In genomic region chr19:7500811-7501450, GRCh38 we compare ENCODE assay signal across 1 cellular context.
TF ChIP-seq lines count a peak whose summit lies in the region.

No MANE protein-coding gene starts in this region.

TF ChIP-seq in H1, 55 proteins besides CTCF, POLR2A, EP300 and RAD21:
- TF ChIP-seq SRF (IDR thresholded peaks at IDR 0.05; ENCODE audit: low read depth, low read length) = no peak
- TF ChIP-seq POLR2AphosphoS5 (IDR thresholded peaks at IDR 0.05; ENCODE audit: low read depth, low read length) = peak; percentile 65
- TF ChIP-seq HDAC2 (IDR thresholded peaks at IDR 0.05; ENCODE audit: borderline replicate concordance in 1 of 2, low read depth in 2 of 2, low read length in 2 of 2) = peak; percentile 35 to 95; a peak in 2 of 4 replicates
- TF ChIP-seq RNF2 (IDR thresholded peaks at IDR 0.05; ENCODE audit: borderline replicate concordance, low read depth, low read length, missing control alignments, poor library complexity, severe bottlenecking) = peak; percentile 83
- 0 out of 2 replicates have a peak, but pooled peaks have one; percentile 30 for TF ChIP-seq KDM1A (IDR thresholded peaks at IDR 0.05; ENCODE audit: borderline replicate concordance, low read length)
- peak; percentile 39 for TF ChIP-seq NRF1 (IDR thresholded peaks at IDR 0.05; ENCODE audit: low read depth, low read length)
- TF ChIP-seq RFX5 (IDR thresholded peaks at IDR 0.05; ENCODE audit: borderline replicate concordance, low read depth, low read length) = no peak
- 0 out of 2 replicates have a peak, but pooled peaks have one; percentile 14 for TF ChIP-seq GABPA (IDR thresholded peaks at IDR 0.05; ENCODE audit: borderline replicate concordance, insufficient read depth, low read length)
- TF ChIP-seq BRCA1 (IDR thresholded peaks at IDR 0.05; ENCODE audit: low read depth, low read length) = no peak
- TF ChIP-seq YY1 (IDR thresholded peaks at IDR 0.05; ENCODE audit: low read depth, low read length) = 0 out of 2 replicates have a peak, but pooled peaks have one; percentile 5
- 0 out of 2 replicates have a peak, but pooled peaks have one; percentile 48 for TF ChIP-seq RBBP5 (IDR thresholded peaks at IDR 0.05; ENCODE audit: borderline replicate concordance, low read depth, low read length)
- TF ChIP-seq TCF12 (IDR thresholded peaks at IDR 0.05; ENCODE audit: low read depth, low read length) = 0 out of 2 replicates have a peak, but pooled peaks have one; percentile 22
- no peak for TF ChIP-seq USF2 (IDR thresholded peaks at IDR 0.05; ENCODE audit: low read length)
- TF ChIP-seq TAF1 (IDR thresholded peaks at IDR 0.05; ENCODE audit: low read depth, low read length) = 0 out of 2 replicates have a peak, but pooled peaks have one; percentile 23
- peak; percentile 67; the same call in 1 of the 2 replicates for TF ChIP-seq PHF8 (conservative IDR thresholded peaks at IDR 0.05; ENCODE audit: low read depth, low read length)
- no peak for TF ChIP-seq JUN (IDR thresholded peaks at IDR 0.05; ENCODE audit: low read depth, low read length)
- TF ChIP-seq KDM4A (IDR thresholded peaks at IDR 0.05; ENCODE audit: low read depth, low read length, severe bottlenecking) = peak; percentile 98
- peak; percentile 100 for TF ChIP-seq MAX (IDR thresholded peaks at IDR 0.05)
- TF ChIP-seq GTF2F1 (IDR thresholded peaks at IDR 0.05; ENCODE audit: borderline replicate concordance, low read depth, low read length) = no peak
- peak; percentile 99 for TF ChIP-seq E2F6 (IDR thresholded peaks at IDR 0.05)
TF ChIP-seq in H1: peak in this region for 14.
